Comparison of ENCODE assay signal across 19 cellular contexts in the genomic region with DNA sequence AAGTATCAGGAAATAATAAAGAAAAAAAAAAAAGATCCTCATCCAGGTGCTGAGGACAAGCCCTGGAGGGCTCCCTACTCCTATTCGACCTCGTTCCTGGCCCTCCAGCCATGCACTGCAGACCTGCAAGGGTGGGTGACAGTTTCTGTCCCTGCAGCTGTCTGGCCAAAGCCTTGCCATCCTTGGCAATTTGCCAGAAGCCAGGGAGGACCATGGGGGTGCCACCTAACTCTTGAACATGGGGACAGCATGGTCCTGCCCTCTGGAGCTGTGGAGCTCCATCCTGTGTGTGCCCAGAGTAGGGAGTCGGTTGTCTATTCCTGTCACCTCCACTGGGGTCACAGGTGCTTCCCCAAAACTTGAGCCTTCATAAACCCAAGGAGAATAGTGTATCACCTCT. TPM values are rescaled to one million over a fixed set of nuclear protein-coding genes. Genes with fewer than 3 reads are reported as not detected.
"Had no signal": no experiment of that assay in that cellular context is flagged by ENCODE, and none has a peak within 500 bp of the region (broad histone marks: within the 10 kb centered on the region; RNA-seq: fewer than 3 reads in every experiment).

No MANE protein-coding gene starts in this region.

- H3K36me3 ChIP-seq: MG63 had no signal

- H3K27me3 ChIP-seq: MG63 had no signal

- H3K4me3 ChIP-seq: MG63 had no signal

- DNase-seq: IMR-90, Karpas-422, KBM-7, MG63, NCI-H1092, NCI-H1105 treated with DMSO at 0.1 percent for 48 hours, NCI-H1417 treated with DMSO at 0.1 percent for 48 hours, NCI-H146, NCI-H1694 treated with DMSO at 0.1 percent for 48 hours, NCI-H1930, NCI-H2081, NCI-H2107, NCI-H2227 treated with DMSO at 0.1 percent for 48 hours, NCI-H524, NCI-H526 treated with DMSO at 0.1 percent for 48 hours, NCI-H748 treated with DMSO at 0.1 percent for 48 hours, Right ventricle myocardium superior, RPMI8226, SIG-M5 had no signal

- H3K9me3 ChIP-seq: MG63 had no signal

RNA-seq across cellular contexts. Expression of gene DMBT1, which starts 27.8 kb away (rescaled TPM):
- total RNA-seq: Right ventricle myocardium superior had no signal
- polyA plus RNA-seq: IMR-90 had no signal
